14 cellular contexts compared by ENCODE assay signal in genomic region chr1:190754769-190755168, GRCh38.
DNase-seq lines count a peak whose midpoint lies in the region; ATAC-seq, FAIRE-seq and TF ChIP-seq lines count a peak whose summit lies in the region.
"Had no signal": no experiment of that assay in that cellular context is flagged by ENCODE, and none has a peak within 500 bp of the region (broad histone marks: within the 10 kb centered on the region; RNA-seq: fewer than 3 reads in every experiment).

No MANE protein-coding gene starts in this region.

- ATAC-seq in body of pancreas = no peak
- no peak for ATAC-seq in GM19023 (IDR thresholded peaks at IDR 0.05; ENCODE audit: unreplicated experiment)

- H3K36me3 Mint-ChIP-seq in MCF 10A (ENCODE audit: insufficient read depth, unreplicated experiment) = no peaks in the 10 kb centered on the region

- 2 to 5% methylated on average over 1 of the region's 1 CpG for WGBS in body of pancreas, 2 donors

- no peak for FAIRE-seq in bronchial epithelial cell (lab: Jason Lieb, UNC)

- DNase-seq in MCF 10A (ENCODE audit: unreplicated experiment) = peak; percentile 76
- no peak for DNase-seq in breast epithelium (ENCODE audit: low spot score in 2 of 2)
- peak; percentile 86 for DNase-seq in NCI-H446 treated with DMSO at 0.1 percent for 48 hours (lab: John Stamatoyannopoulos, UW)
- peak; percentile 63 for DNase-seq in bronchial epithelial cell (ENCODE audit: low read depth)
- peak; percentile 10 for DNase-seq in stromal cell of bone marrow (ENCODE audit: low read depth)
- DNase-seq in body of pancreas = no peak
- no peak for DNase-seq in cerebellar nuclear complex (lab: John Stamatoyannopoulos, UW)
- DNase-seq: activated CD4-positive, alpha-beta T cell treated with anti-CD3 and anti-CD28 coated beads, Interleukin-2, amount 50 U/mL, for 48 hours; left ventricle myocardium inferior; NCI-H82 had no signal

- intact Hi-C loops in MCF 10A (cut with micrococcal nuclease) = loop anchor here (10.0 kb wide), 1 partner anchor 1690 kb away; no protein-coding TSS in a partner anchor
- intact Hi-C loops in breast epithelium (cut with DNase I; ENCODE audit: low total_unique reads) = no loop called here
- intact Hi-C loops in body of pancreas (cut with DNase I) = no loop called here

- TF ChIP-seq CTCF in MCF 10A (IDR thresholded peaks at IDR 0.05; ENCODE audit: unreplicated experiment) (peak; percentile 41), breast epithelium (IDR thresholded peaks at IDR 0.05) (no peak), bronchial epithelial cell (IDR thresholded peaks at IDR 0.05; ENCODE audit: insufficient read depth, low read length, severe bottlenecking) (no peak), body of pancreas (IDR thresholded peaks at IDR 0.05) (peak in 2 of 7 experiments; percentile 6 to 8)

- no peak overlapping the region for H3K4me3 Mint-ChIP-seq in MCF 10A (ENCODE audit: unreplicated experiment)
- H3K4me3 Mint-ChIP-seq: B cell had no signal

- H3K4me1 ChIP-seq in breast epithelium = no peaks in the 10 kb centered on the region
- H3K4me1 ChIP-seq in body of pancreas = peaks cover 3% of the 10 kb centered on the region
- H3K4me1 ChIP-seq: left ventricle myocardium inferior had no signal

- CTCF ChIA-PET in MCF 10A (lab: Yijun Ruan, JAX) = interaction anchor here (0.7 to 0.9 kb wide), 4 partner anchors 105 to 1557 kb away, joined by 3 read pairs; no protein-coding TSS in a partner anchor

- H3K27me3 Mint-ChIP-seq in MCF 10A (ENCODE audit: insufficient read depth, unreplicated experiment) = no peaks in the 10 kb centered on the region
- H3K27me3 Mint-ChIP-seq: B cell had no signal

- H3K9me3 ChIP-seq in breast epithelium = no peaks in the 10 kb centered on the region
- no peaks in the 10 kb centered on the region for H3K9me3 ChIP-seq in body of pancreas
- H3K9me3 ChIP-seq: left ventricle myocardium inferior had no signal

- H3K27ac ChIP-seq in breast epithelium (no peak overlapping the region), body of pancreas (no peak overlapping the region)
- H3K27ac ChIP-seq: coronary artery, left ventricle myocardium inferior, skin epidermis had no signal

- H3K27ac Mint-ChIP-seq in MCF 10A (ENCODE audit: low read depth, unreplicated experiment) = no peak overlapping the region
- H3K27ac Mint-ChIP-seq: B cell had no signal

- no peaks in the 10 kb centered on the region for H3K9me3 Mint-ChIP-seq in MCF 10A (ENCODE audit: unreplicated experiment)

- BruUV-seq in MCF 10A (replicated peaks; lab: Mats Ljungman, UMichigan) = no TSS peak

- H3K27me3 ChIP-seq in breast epithelium (no peaks in the 10 kb centered on the region), bronchial epithelial cell (ENCODE audit: control insufficient read depth, insufficient read depth, low read length) (no peaks in the 10 kb centered on the region), body of pancreas (no peaks in the 10 kb centered on the region)

- H3K4me3 ChIP-seq in breast epithelium (no peak overlapping the region), bronchial epithelial cell (ENCODE audit: low read depth, low read length) (no peak overlapping the region), body of pancreas (no peak overlapping the region)
- H3K4me3 ChIP-seq: coronary artery, left ventricle myocardium inferior, skin epidermis had no signal

- H3K36me3 ChIP-seq in breast epithelium (no peaks in the 10 kb centered on the region), bronchial epithelial cell (ENCODE audit: control insufficient read depth, insufficient read depth, low read length) (no peaks in the 10 kb centered on the region), body of pancreas (replicated peaks in 1 of 2; ENCODE audit: insufficient read depth in 1 of 2, low read depth in 2 of 2) (no peaks in the 10 kb centered on the region)
- H3K36me3 ChIP-seq: left ventricle myocardium inferior had no signal

- POLR2A ChIA-PET in MCF 10A (lab: Yijun Ruan, JAX) = no interaction called here

- TF ChIP-seq POLR2A in breast epithelium (IDR thresholded peaks at IDR 0.05) (no peak), body of pancreas (IDR thresholded peaks at IDR 0.05) (no peak)

- peaks cover 7% of the 10 kb centered on the region for H3K4me1 Mint-ChIP-seq in MCF 10A (ENCODE audit: insufficient read depth, unreplicated experiment)
- H3K4me1 Mint-ChIP-seq: B cell had no signal

Comparison
In these comparisons a context has a peak if more than half of its experiments do, and no peak if none do; other contexts are left out.
1. DNase-seq: peak in MCF 10A (single experiment), NCI-H446 treated with DMSO at 0.1 percent for 48 hours (single experiment), bronchial epithelial cell (single experiment) and stromal cell of bone marrow (single experiment); none in breast epithelium (0 of 2), body of pancreas (0 of 4) and cerebellar nuclear complex (0 of 2).